Comparison of ENCODE assay signal across 27 cellular contexts in genomic region chr3:104892044-104892443, GRCh38.
"Had no signal": no experiment of that assay in that cellular context is flagged by ENCODE, and none has a peak within 500 bp of the region (broad histone marks: within the 10 kb centered on the region; RNA-seq: fewer than 3 reads in every experiment).

No MANE protein-coding gene starts in this region.

- H3K36me3 Mint-ChIP-seq: activated naive CD4-positive, alpha-beta T cell treated with anti-CD3 and anti-CD28 coated beads, Interleukin-2, amount 50 U/mL, for 72 hours had no signal

- H3K4me2 ChIP-seq: SK-N-SH had no signal

- H3K27me3 ChIP-seq: ascending aorta, body of pancreas, Peyer's patch had no signal

- DNase-seq: activated CD4-positive, alpha-beta T cell treated with anti-CD3 and anti-CD28 coated beads for 4 hours; activated CD8-positive, alpha-beta T cell treated with anti-CD3 and anti-CD28 coated beads, Interleukin-2, amount 10 ng/mL, durations not matched to agents 7 days and 5 days; activated effector memory CD4-positive, alpha-beta T cell treated with Interleukin-2 at 50 U/mL for 16 hours; activated naive CD4-positive, alpha-beta T cell treated with Interleukin-2 at 50 U/mL for 16 hours; activated naive CD8-positive, alpha-beta T cell treated with anti-CD3 and anti-CD28 coated beads, Interleukin-2, amount 50 U/mL, for 24 hours; activated T-cell treated with anti-CD3 and anti-CD28 coated beads, Interleukin-2, amount 50 U/mL, for 24 hours; amniotic stem cell; body of pancreas; central memory CD4-positive, alpha-beta T cell; KG1; NCI-H1092 treated with DMSO at 0.1 percent for 48 hours; NCI-H1436; NCI-H187 treated with DMSO at 0.1 percent for 48 hours; NCI-H2107; NCI-H2227 treated with DMSO at 0.1 percent for 48 hours; NCI-H526; Peyer's patch; Right ventricle myocardium superior; SJCRH30; SK-N-SH; T-helper 1 cell; WERI-Rb-1 had no signal

- H3K36me3 ChIP-seq: ascending aorta, Peyer's patch, SJCRH30, WERI-Rb-1 had no signal

- H3K4me1 Mint-ChIP-seq: activated naive CD8-positive, alpha-beta T cell treated with anti-CD3 and anti-CD28 coated beads, Interleukin-2, amount 50 U/mL, for 24 hours had no signal

- H3K9me3 ChIP-seq: ascending aorta, body of pancreas, Peyer's patch, SJCRH30, SK-N-SH had no signal

- H3K4me3 ChIP-seq: ascending aorta, body of pancreas, Peyer's patch, SJCRH30 had no signal

- H3K4me3 Mint-ChIP-seq: activated CD8-positive, alpha-beta T cell treated with anti-CD3 and anti-CD28 coated beads, Interleukin-2, amount 10 ng/mL, durations not matched to agents 7 days and 5 days; activated naive CD8-positive, alpha-beta T cell treated with anti-CD3 and anti-CD28 coated beads, Interleukin-2, amount 50 U/mL, for 24 hours; activated T-cell treated with anti-CD3 and anti-CD28 coated beads, Interleukin-2, amount 50 U/mL, for 24 hours; activated T-helper 1 cell treated with anti-CD3 and anti-CD28 coated beads, Interleukin-12 subunit alpha, Interleukin-12 subunit beta, Interleukin-2, Interleukin-4 antibody, amounts not matched to agents 30 ng/mL and 10 ng/mL and 1 ng/mL, durations not matched to agents 14 hours and 24 hours and 36 hours had no signal

- H3K27ac Mint-ChIP-seq: activated CD8-positive, alpha-beta T cell treated with anti-CD3 and anti-CD28 coated beads, Interleukin-2, amount 10 ng/mL, durations not matched to agents 7 days and 5 days; activated naive CD4-positive, alpha-beta T cell treated with anti-CD3 and anti-CD28 coated beads, Interleukin-2, amount 50 U/mL, for 72 hours; activated naive CD8-positive, alpha-beta T cell treated with anti-CD3 and anti-CD28 coated beads, Interleukin-2, amount 50 U/mL, for 24 hours; activated T-cell treated with anti-CD3 and anti-CD28 coated beads, Interleukin-2, amount 50 U/mL, for 24 hours; activated T-helper 1 cell treated with anti-CD3 and anti-CD28 coated beads, Interleukin-12 subunit alpha, Interleukin-12 subunit beta, Interleukin-2, Interleukin-4 antibody, amounts not matched to agents 30 ng/mL and 10 ng/mL and 1 ng/mL, durations not matched to agents 14 hours and 24 hours and 36 hours had no signal

- H3K4me1 ChIP-seq: ascending aorta, body of pancreas, Peyer's patch, SJCRH30 had no signal

- ATAC-seq: activated CD4-positive, CD25-positive, alpha-beta regulatory T cell treated with anti-CD3 and anti-CD28 coated beads, Interleukin-2, amount 50 U/mL, for 24 hours; activated CD8-positive, alpha-beta T cell treated with anti-CD3 and anti-CD28 coated beads, Interleukin-2, amount 10 ng/mL, durations not matched to agents 7 days and 5 days; activated naive CD4-positive, alpha-beta T cell treated with anti-CD3 and anti-CD28 coated beads, Interleukin-2, amount 50 U/mL, for 72 hours; activated naive CD8-positive, alpha-beta T cell treated with anti-CD3 and anti-CD28 coated beads, Interleukin-2, amount 50 U/mL, for 24 hours; body of pancreas had no signal

- H3K27ac ChIP-seq: ascending aorta, body of pancreas, Peyer's patch, RWPE1, SJCRH30, WERI-Rb-1 had no signal

- H3K9me3 Mint-ChIP-seq: activated naive CD4-positive, alpha-beta T cell treated with anti-CD3 and anti-CD28 coated beads, Interleukin-2, amount 50 U/mL, for 72 hours; activated naive CD8-positive, alpha-beta T cell treated with anti-CD3 and anti-CD28 coated beads, Interleukin-2, amount 50 U/mL, for 24 hours; activated T-cell treated with anti-CD3 and anti-CD28 coated beads, Interleukin-2, amount 50 U/mL, for 24 hours; activated T-helper 1 cell treated with anti-CD3 and anti-CD28 coated beads, Interleukin-12 subunit alpha, Interleukin-12 subunit beta, Interleukin-2, Interleukin-4 antibody, amounts not matched to agents 30 ng/mL and 10 ng/mL and 1 ng/mL, durations not matched to agents 14 hours and 24 hours and 36 hours had no signal

- H3K9ac ChIP-seq: SK-N-SH had no signal

- H3K27me3 Mint-ChIP-seq: activated naive CD8-positive, alpha-beta T cell treated with anti-CD3 and anti-CD28 coated beads, Interleukin-2, amount 50 U/mL, for 24 hours; activated T-cell treated with anti-CD3 and anti-CD28 coated beads, Interleukin-2, amount 50 U/mL, for 24 hours had no signal
